Comparison of ENCODE assay signal across 27 cellular contexts in the genomic region with DNA sequence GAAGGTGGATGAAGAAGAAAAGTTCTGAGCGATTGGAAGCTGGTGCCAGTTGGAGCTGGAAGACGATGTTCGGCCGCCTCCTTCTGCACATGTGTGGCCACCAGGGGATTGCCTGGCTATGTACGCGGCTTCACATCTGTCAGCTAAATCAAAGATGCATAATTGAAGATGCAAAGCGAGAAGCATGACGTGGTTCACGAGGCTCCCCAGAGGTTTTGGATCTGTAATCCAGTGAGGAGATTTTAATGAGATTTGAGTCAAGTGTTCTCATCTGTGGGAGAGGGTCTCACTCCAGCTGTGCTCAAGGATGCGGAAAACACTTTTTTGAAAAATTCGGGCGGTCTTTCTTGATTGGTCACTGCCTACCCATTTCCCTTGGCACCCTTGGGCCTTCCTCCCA.
DNase-seq lines count a peak whose midpoint lies in the region; ATAC-seq, FAIRE-seq and TF ChIP-seq lines count a peak whose summit lies in the region.
"Had no signal": no experiment of that assay in that cellular context is flagged by ENCODE, and none has a peak within 500 bp of the region (broad histone marks: within the 10 kb centered on the region; RNA-seq: fewer than 3 reads in every experiment).

No MANE protein-coding gene starts in this region.

- in situ Hi-C loops in HepG2 (cut with HindIII; ENCODE audit: extremely low pct_ligation_motif_present, low pct_unique_long_range_greater_than_20kb) = no loop called here

- H3K9me3 ChIP-seq in HepG2 (ENCODE audit: low read length) = peaks cover 21% of the 10 kb centered on the region
- H3K9me3 ChIP-seq in right lobe of liver = no peaks in the 10 kb centered on the region
- H3K9me3 ChIP-seq in neural progenitor cell (ENCODE audit: low read depth) = no peaks in the 10 kb centered on the region
- no peaks in the 10 kb centered on the region for H3K9me3 ChIP-seq in uterus
- H3K9me3 ChIP-seq: BE2C, HAP-1, SJSA1 had no signal

- no peak; the same call in 2 of the 3 replicates for ATAC-seq in HepG2
- ATAC-seq in right lobe of liver = no peak
- no peak for ATAC-seq in GM18867 (IDR thresholded peaks at IDR 0.05; ENCODE audit: unreplicated experiment)
- ATAC-seq: A549, K562, T-cell had no signal

- TF ChIP-seq POLR2A in HepG2 (IDR thresholded peaks at IDR 0.05; ENCODE audit: insufficient read depth in 1 of 2, low read depth in 2 of 2, low read length in 2 of 2) (no peak), right lobe of liver (IDR thresholded peaks at IDR 0.05) (no peak), uterus (IDR thresholded peaks at IDR 0.05) (no peak)

- no peak for FAIRE-seq in HepG2 (lab: Jason Lieb, UNC)
- FAIRE-seq: A549, G401.6, K562 had no signal

- H3K36me3 ChIP-seq in HepG2 (replicated peaks in 1 of 2; ENCODE audit: control insufficient read depth in 1 of 2, insufficient read depth in 2 of 2, low read length in 2 of 2) (no peaks in the 10 kb centered on the region), right lobe of liver (no peaks in the 10 kb centered on the region), neural progenitor cell (no peaks in the 10 kb centered on the region), uterus (no peaks in the 10 kb centered on the region)
- H3K36me3 ChIP-seq: BE2C, HAP-1, SJSA1 had no signal

- CTCF ChIA-PET in HepG2 (lab: Yijun Ruan, JAX; ENCODE audit: low intra/inter-chr PET ratio, low total read pairs) = no interaction called here

- no peak for TF ChIP-seq EP300 in HepG2 (IDR thresholded peaks at IDR 0.05; ENCODE audit: low read depth in 2 of 2, low read length in 2 of 2)
- no peak for TF ChIP-seq EP300 in HepG2 (CRISPR knock-in tag; IDR thresholded peaks at IDR 0.05; ENCODE audit: borderline replicate concordance)

- H3K9me3 Mint-ChIP-seq in neural progenitor cell = peaks cover 2% of the 10 kb centered on the region
- H3K9me3 Mint-ChIP-seq in activated T-cell treated with anti-CD3 and anti-CD28 coated beads, Interleukin-2, amount 50 U/mL, for 24 hours = peaks cover 20% of the 10 kb centered on the region

- H3K27me3 Mint-ChIP-seq in neural progenitor cell (ENCODE audit: insufficient read depth, low read depth) = no peaks in the 10 kb centered on the region
- H3K27me3 Mint-ChIP-seq in activated T-cell treated with anti-CD3 and anti-CD28 coated beads, Interleukin-2, amount 50 U/mL, for 24 hours = no peaks in the 10 kb centered on the region
- H3K27me3 Mint-ChIP-seq: T-cell had no signal

- no peak overlapping the region for H3K4me3 ChIP-seq in HepG2 (replicated peaks in 1 of 3; ENCODE audit: insufficient read depth in 1 of 3, low read depth in 2 of 3, low read length in 3 of 3)
- H3K4me3 ChIP-seq in right lobe of liver = no peak overlapping the region
- H3K4me3 ChIP-seq in neural progenitor cell = no peak overlapping the region
- H3K4me3 ChIP-seq in uterus = no peak overlapping the region
- H3K4me3 ChIP-seq: A549, HAP-1, K562, SJSA1 had no signal

- H3K27ac Mint-ChIP-seq in neural progenitor cell = peak overlapping the region; percentile 27
- H3K27ac Mint-ChIP-seq in activated T-cell treated with anti-CD3 and anti-CD28 coated beads, Interleukin-2, amount 50 U/mL, for 24 hours = no peak overlapping the region
- H3K27ac Mint-ChIP-seq: CD14-positive monocyte; CD8-positive, alpha-beta memory T cell; HFFc6; T-cell had no signal

- H3K36me3 Mint-ChIP-seq in neural progenitor cell = no peaks in the 10 kb centered on the region
- H3K36me3 Mint-ChIP-seq in activated T-cell treated with anti-CD3 and anti-CD28 coated beads, Interleukin-2, amount 50 U/mL, for 24 hours (ENCODE audit: low read depth) = no peaks in the 10 kb centered on the region
- H3K36me3 Mint-ChIP-seq: CD14-positive monocyte; CD8-positive, alpha-beta memory T cell; T-cell had no signal

- POLR2A ChIA-PET in HepG2 (lab: Yijun Ruan, JAX) = no interaction called here

- no peaks in the 10 kb centered on the region for H3F3A ChIP-seq in neural progenitor cell (ENCODE audit: low read depth)

- no peak for TF ChIP-seq CTCF in HepG2 (CRISPR knock-in tag; IDR thresholded peaks at IDR 0.05)
- no peak for TF ChIP-seq CTCF in right lobe of liver (IDR thresholded peaks at IDR 0.05)
- TF ChIP-seq CTCF in neural progenitor cell (IDR thresholded peaks at IDR 0.05) = no peak
- TF ChIP-seq CTCF in uterus (IDR thresholded peaks at IDR 0.05) = no peak

- DNase-seq in HepG2 (ENCODE audit: low spot score) (no peak), right lobe of liver (no peak), NCI-H524 treated with DMSO at 0.1 percent for 48 hours (lab: John Stamatoyannopoulos, UW) (peak; percentile 87), neural progenitor cell (ENCODE audit: low spot score) (no peak), uterus (no peak)
- no peak for DNase-seq in activated T-cell treated with anti-CD3 and anti-CD28 coated beads, Interleukin-2, amount 50 U/mL, for 24 hours
- DNase-seq: BE2C; Calu3; CD8-positive, alpha-beta memory T cell; GOT3; HFFc6; Kasumi-1; MV-4-11; NCI-H1105; NCI-H1436 treated with DMSO at 0.1 percent for 48 hours; NCI-H187 treated with DMSO at 0.1 percent for 48 hours; NCI-H2227 treated with DMSO at 0.1 percent for 48 hours; Right ventricle myocardium superior; RPMI8226; T-cell had no signal

- BruUV-seq in HepG2 (replicated peaks; lab: Mats Ljungman, UMichigan) = no TSS peak

- intact Hi-C loops in HepG2 (cut with micrococcal nuclease; ENCODE audit: unreplicated experiment) (no loop called here), right lobe of liver (cut with DNase I) (no loop called here), uterus (cut with DNase I; ENCODE audit: low total_unique reads) (no loop called here)

- no peaks in the 10 kb centered on the region for H3K4me1 ChIP-seq in HepG2 (ENCODE audit: insufficient read depth, low read length)
- H3K4me1 ChIP-seq in right lobe of liver = no peaks in the 10 kb centered on the region
- peaks cover 16% of the 10 kb centered on the region for H3K4me1 ChIP-seq in neural progenitor cell
- no peaks in the 10 kb centered on the region for H3K4me1 ChIP-seq in uterus
- H3K4me1 ChIP-seq: A549, BE2C, HAP-1, SJSA1 had no signal

- H3K27ac ChIP-seq in HepG2 (ENCODE audit: extremely low read length, insufficient read depth, low read length) (no peak overlapping the region), right lobe of liver (no peak overlapping the region), neural progenitor cell (no peak overlapping the region), uterus (no peak overlapping the region)
- H3K27ac ChIP-seq: A549, SJSA1 had no signal

- 51% methylated on average over 12 of the region's 12 CpGs for WGBS in HepG2 (ENCODE audit: low lambda C conversion rate)
- 84% methylated on average over 12 of the region's 12 CpGs for WGBS in right lobe of liver (ENCODE audit: insufficient coverage, low coverage, low lambda C conversion rate, missing lambda C conversion rate)

- no peak overlapping the region for H2AFZ ChIP-seq in HepG2 (ENCODE audit: low read length)
- no peak overlapping the region for H2AFZ ChIP-seq in neural progenitor cell (replicated peaks)

- H3K4me2 ChIP-seq in HepG2 (ENCODE audit: low read depth, low read length) = no peak overlapping the region
- H3K4me2 ChIP-seq in neural progenitor cell = no peak overlapping the region
- H3K4me2 ChIP-seq: A549 had no signal

- H3K4me3 Mint-ChIP-seq in neural progenitor cell = no peak overlapping the region
- H3K4me3 Mint-ChIP-seq in activated T-cell treated with anti-CD3 and anti-CD28 coated beads, Interleukin-2, amount 50 U/mL, for 24 hours = no peak overlapping the region
- H3K4me3 Mint-ChIP-seq: CD14-positive monocyte; CD8-positive, alpha-beta memory T cell; HFFc6; T-cell had no signal

- H3K4me1 Mint-ChIP-seq in neural progenitor cell = peaks cover 13% of the 10 kb centered on the region
- no peaks in the 10 kb centered on the region for H3K4me1 Mint-ChIP-seq in activated T-cell treated with anti-CD3 and anti-CD28 coated beads, Interleukin-2, amount 50 U/mL, for 24 hours (ENCODE audit: low read depth)
- H3K4me1 Mint-ChIP-seq: CD14-positive monocyte; CD8-positive, alpha-beta memory T cell; T-cell had no signal

- no peaks in the 10 kb centered on the region for H3K27me3 ChIP-seq in HepG2 (ENCODE audit: control insufficient read depth in 1 of 2, insufficient read depth in 2 of 2, low read length in 2 of 2)
- H3K27me3 ChIP-seq in right lobe of liver = no peaks in the 10 kb centered on the region
- H3K27me3 ChIP-seq in neural progenitor cell = no peaks in the 10 kb centered on the region
- H3K27me3 ChIP-seq in uterus = no peaks in the 10 kb centered on the region
- H3K27me3 ChIP-seq: BE2C, SJSA1 had no signal

- H3K79me2 ChIP-seq in HepG2 (ENCODE audit: insufficient read depth, low read length) (no peaks in the 10 kb centered on the region), neural progenitor cell (ENCODE audit: low read depth) (no peaks in the 10 kb centered on the region)

- no peak for TF ChIP-seq RAD21 in HepG2 (CRISPR knock-in tag; IDR thresholded peaks at IDR 0.05)

- H4K20me1 ChIP-seq in HepG2 (ENCODE audit: insufficient read depth, low read length) = no peaks in the 10 kb centered on the region
- H4K20me1 ChIP-seq in neural progenitor cell (ENCODE audit: low read depth) = no peaks in the 10 kb centered on the region

- H3K9ac ChIP-seq in HepG2 (ENCODE audit: insufficient read depth, low read depth, low read length) (no peak overlapping the region), neural progenitor cell (no peak overlapping the region)

TF ChIP-seq in HepG2, 621 proteins besides CTCF, POLR2A, EP300 and RAD21:
- TF ChIP-seq CREB1 (IDR thresholded peaks at IDR 0.05) = peak; percentile 22; the same call in 1 of the 2 replicates
- TF ChIP-seq CREB1 (CRISPR knock-in tag; IDR thresholded peaks at IDR 0.05) = no peak
- TF ChIP-seq ZFY (CRISPR knock-in tag; IDR thresholded peaks at IDR 0.05) = no peak
TF ChIP-seq in HepG2: peak in this region for 1.
